In genomic region chr13:26052136-26052736, GRCh38 we compare ENCODE assay signal across 10 cellular contexts. TPM values are rescaled to one million over a fixed set of nuclear protein-coding genes. Genes with fewer than 3 reads are reported as not detected.
DNase-seq lines count a peak whose midpoint lies in the region; ATAC-seq and TF ChIP-seq lines count a peak whose summit lies in the region.
"Had no signal": no experiment of that assay in that cellular context is flagged by ENCODE, and none has a peak within 500 bp of the region (broad histone marks: within the 10 kb centered on the region; RNA-seq: fewer than 3 reads in every experiment).

No MANE protein-coding gene starts in this region.

- H3K27me3 ChIP-seq in H7 (ENCODE audit: control insufficient read depth, insufficient read depth, low read length) (peaks cover 33% of the 10 kb centered on the region), SJCRH30 (no peaks in the 10 kb centered on the region), sigmoid colon (peaks cover 26 to 72% (median 44%) of the 10 kb centered on the region in 3 donors), gastroesophageal sphincter (peaks cover 82% of the 10 kb centered on the region)

- 29 to 38% methylated on average over 18 of the region's 18 CpGs for WGBS in sigmoid colon, 2 donors
- WGBS in gastroesophageal sphincter (ENCODE audit: low coverage in 1 of 2), 2 donors: 47 to 69% methylated on average over 9 of the region's 18 CpGs

- H3K4me1 ChIP-seq in SJCRH30 (peaks cover 13% of the 10 kb centered on the region), sigmoid colon (peaks cover 0 to 30% (median 23%) of the 10 kb centered on the region in 4 donors), gastroesophageal sphincter (peaks cover 0 to 35% (median 3%) of the 10 kb centered on the region in 3 donors)

- TF ChIP-seq CTCF in fibroblast of pulmonary artery (IDR thresholded peaks at IDR 0.05; ENCODE audit: low read length, missing control alignments): no peak
- no peak for TF ChIP-seq CTCF in sigmoid colon (IDR thresholded peaks at IDR 0.05)
- no peak for TF ChIP-seq CTCF in gastroesophageal sphincter (IDR thresholded peaks at IDR 0.05)

- H3K4me3 ChIP-seq in H7 (ENCODE audit: insufficient read depth, low read depth, low read length): peak overlapping the region; percentile 2; the same call in 1 of the 2 replicates
- peak overlapping the region; percentile 69 for H3K4me3 ChIP-seq in SJCRH30
- peak overlapping the region; percentile 28 for H3K4me3 ChIP-seq in fibroblast of pulmonary artery (replicated peaks; ENCODE audit: low read depth, low read length)
- peak overlapping the region; percentile 11 to 54 (median 46) for H3K4me3 ChIP-seq in sigmoid colon
- peak overlapping the region in 1 of 2 donors; percentile 56 for H3K4me3 ChIP-seq in gastroesophageal sphincter

- H3K9me3 ChIP-seq in SJCRH30 (replicated peaks) (no peaks in the 10 kb centered on the region), sigmoid colon (no peaks in the 10 kb centered on the region), gastroesophageal sphincter (no peaks in the 10 kb centered on the region)
- H3K9me3 ChIP-seq: uterus had no signal

- H3K36me3 ChIP-seq in H7 (replicated peaks; ENCODE audit: control insufficient read depth, insufficient read depth, low read length): no peaks in the 10 kb centered on the region
- H3K36me3 ChIP-seq in SJCRH30: no peaks in the 10 kb centered on the region
- no peaks in the 10 kb centered on the region for H3K36me3 ChIP-seq in sigmoid colon
- H3K36me3 ChIP-seq in gastroesophageal sphincter: no peaks in the 10 kb centered on the region
- H3K36me3 ChIP-seq: uterus had no signal

- TF ChIP-seq POLR2A in sigmoid colon (IDR thresholded peaks at IDR 0.05): no peak
- TF ChIP-seq POLR2A in gastroesophageal sphincter (IDR thresholded peaks at IDR 0.05): no peak

- ATAC-seq in HG03095 (IDR thresholded peaks at IDR 0.05; ENCODE audit: unreplicated experiment) (no peak), gastroesophageal sphincter (no peak)

- TF ChIP-seq EP300 in sigmoid colon (IDR thresholded peaks at IDR 0.05) (no peak), gastroesophageal sphincter (IDR thresholded peaks at IDR 0.05) (no peak)

- intact Hi-C loops in sigmoid colon (cut with DNase I): no loop called here

- DNase-seq in H7 (peak; percentile 42), SJCRH30 (peak; percentile 85 to 88), fibroblast of pulmonary artery (ENCODE audit: low read depth) (no peak), sigmoid colon (no peak), cortex of kidney (lab: John Stamatoyannopoulos, UW) (no peak)
- DNase-seq in activated CD8-positive, alpha-beta memory T cell treated with anti-CD3 and anti-CD28 coated beads for 24 hours: no peak
- DNase-seq: NCI-H1436 treated with DMSO at 0.1 percent for 48 hours, uterus had no signal

- H3K27ac ChIP-seq in SJCRH30 (peak overlapping the region; percentile 74), sigmoid colon (no peak overlapping the region), gastroesophageal sphincter (no peak overlapping the region)
- H3K27ac ChIP-seq: uterus had no signal

RNA-seq across cellular contexts. Expression of gene SHISA2, which starts 0.4 kb away (rescaled TPM):
- 33.7 and 59.8 TPM in 2 replicates for total RNA-seq in H7 (2014; rRNA removed; shearing (Covaris generic))
- total RNA-seq in SJCRH30 (2014; rRNA removed; shearing (Covaris generic)): 43.1 and 48.7 TPM in 2 replicates
- total RNA-seq in sigmoid colon (under 1 TPM in 3 of 4 donors, not detected in 1; 0.14 to 0.36 (median 0.28) TPM), gastroesophageal sphincter (1 to 10 TPM in 1 of 4 donors, under 1 TPM in 3; 0.47 to 3.1 (median 0.71) TPM)
- under 1 TPM in 1 of 3 donors, not detected in 2; 0.17 TPM for polyA plus RNA-seq in sigmoid colon

Comparison
In these comparisons a context has a peak if more than half of its experiments do, and no peak if none do; other contexts are left out.
1. DNase-seq: peak in H7 (single experiment) and SJCRH30 (2 of 2); none in fibroblast of pulmonary artery (single experiment), sigmoid colon (single experiment), cortex of kidney (single experiment) and activated CD8-positive, alpha-beta memory T cell treated with anti-CD3 and anti-CD28 coated beads for 24 hours (single experiment).